In genomic region chr21:39093526-39093925, GRCh38 we compare ENCODE assay signal across 14 cellular contexts.
"Had no signal": no experiment of that assay in that cellular context is flagged by ENCODE, and none has a peak within 500 bp of the region (broad histone marks: within the 10 kb centered on the region; RNA-seq: fewer than 3 reads in every experiment).

No MANE protein-coding gene starts in this region.

- ATAC-seq: activated T-helper 17 cell treated with anti-CD3 and anti-CD28 coated beads, Interleukin-2, amount 50 U/mL, for 72 hours; mucosa of descending colon; naive thymus-derived CD8-positive, alpha-beta T cell; stimulated activated naive CD8-positive, alpha-beta T cell treated with anti-CD3 and anti-CD28 coated beads, Interleukin-15, Interleukin-2, amounts not matched to agents 100 U/mL and 50 U/mL, for 24 hours had no signal

- H3K4me1 Mint-ChIP-seq: activated T-helper 17 cell treated with anti-CD3 and anti-CD28 coated beads, Interleukin-2, amount 50 U/mL, for 72 hours had no signal

- H3K9me3 Mint-ChIP-seq: activated T-helper 17 cell treated with anti-CD3 and anti-CD28 coated beads, Interleukin-2, amount 50 U/mL, for 72 hours; naive thymus-derived CD8-positive, alpha-beta T cell; T-helper 2 cell treated with Interferon-gamma antibody and Interleukin-4, amounts not matched to agents 5 μg/mL and 100 μg/mL, for 36 hours had no signal

- H3K27me3 Mint-ChIP-seq: activated T-helper 17 cell treated with anti-CD3 and anti-CD28 coated beads, Interleukin-2, amount 50 U/mL, for 72 hours; naive thymus-derived CD8-positive, alpha-beta T cell had no signal

- H3K27ac Mint-ChIP-seq: activated T-helper 17 cell treated with anti-CD3 and anti-CD28 coated beads, Interleukin-2, amount 50 U/mL, for 72 hours; endodermal cell; naive thymus-derived CD8-positive, alpha-beta T cell; T-helper 2 cell treated with Interferon-gamma antibody and Interleukin-4, amounts not matched to agents 5 μg/mL and 100 μg/mL, for 36 hours had no signal

- H3K27me3 ChIP-seq: dorsolateral prefrontal cortex, gastroesophageal sphincter, heart right ventricle, testis had no signal

- H3K36me3 Mint-ChIP-seq: naive thymus-derived CD8-positive, alpha-beta T cell had no signal

- H3K4me3 Mint-ChIP-seq: activated T-helper 17 cell treated with anti-CD3 and anti-CD28 coated beads, Interleukin-2, amount 50 U/mL, for 72 hours; endodermal cell; naive thymus-derived CD8-positive, alpha-beta T cell; T-helper 2 cell treated with Interferon-gamma antibody and Interleukin-4, amounts not matched to agents 5 μg/mL and 100 μg/mL, for 36 hours had no signal

- H3K9me3 ChIP-seq: gastroesophageal sphincter, heart right ventricle, mucosa of descending colon, testis had no signal

- H3K27ac ChIP-seq: testis had no signal

- H3K4me3 ChIP-seq: dorsolateral prefrontal cortex, gastroesophageal sphincter, heart right ventricle, mucosa of descending colon, testis had no signal

- H3K4me1 ChIP-seq: gastroesophageal sphincter had no signal

- H3K36me3 ChIP-seq: gastroesophageal sphincter, heart right ventricle had no signal

- DNase-seq: activated CD4-positive, alpha-beta T cell treated with anti-CD3 and anti-CD28 coated beads, Interleukin-2, amount 50 U/mL, for 1 hour; activated naive CD4-positive, alpha-beta T cell treated with Interleukin-2 at 50 U/mL for 16 hours; dorsolateral prefrontal cortex; endodermal cell; heart right ventricle; mucosa of descending colon; naive thymus-derived CD8-positive, alpha-beta T cell; stimulated activated CD4-positive, alpha-beta T cell treated with anti-CD3 and anti-CD28 coated beads, Interleukin-4, amount 100 ng/mL, for 4 hours; stimulated activated CD8-positive, alpha-beta memory T cell treated with anti-CD3 and anti-CD28 coated beads, Interleukin-4, amount 100 ng/mL, for 48 hours; stimulated activated naive CD8-positive, alpha-beta T cell treated with anti-CD3 and anti-CD28 coated beads, Interleukin-15, Interleukin-2, amounts not matched to agents 100 U/mL and 50 U/mL, for 24 hours; testis had no signal
